In the genomic region with DNA sequence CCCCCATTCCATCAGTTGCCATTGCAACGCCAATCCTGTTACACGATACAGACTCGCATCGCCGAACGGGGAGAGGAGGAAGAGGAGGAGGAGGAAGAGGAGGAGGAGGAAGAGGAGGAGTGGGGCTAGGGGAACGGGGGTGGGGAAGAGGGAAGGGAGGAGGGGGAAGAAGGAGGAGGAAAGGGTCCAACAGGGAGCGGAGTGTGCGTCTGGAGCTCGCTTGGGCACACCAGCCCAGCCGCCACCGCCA, we compare ENCODE assay signal across 12 cellular contexts. TPM values are rescaled to one million over a fixed set of nuclear protein-coding genes. Genes with fewer than 3 reads are reported as not detected.
DNase-seq lines count a peak whose midpoint lies in the region; ATAC-seq and TF ChIP-seq lines count a peak whose summit lies in the region.
"Had no signal": no experiment of that assay in that cellular context is flagged by ENCODE, and none has a peak within 500 bp of the region (broad histone marks: within the 10 kb centered on the region; RNA-seq: fewer than 3 reads in every experiment).

No MANE protein-coding gene starts in this region.

- intact Hi-C loops in right cardiac atrium (cut with DNase I), result no loop called here
- intact Hi-C loops in Right ventricle myocardium inferior (cut with DNase I), result no loop called here

- H3K79me2 ChIP-seq in neural cell (replicated peaks; ENCODE audit: insufficient read depth, low read length), result no peaks in the 10 kb centered on the region

- DNase-seq in right cardiac atrium (no peak), Right ventricle myocardium inferior (ENCODE audit: missing footprints) (no peak), iPS-NIHi7 (ENCODE audit: extremely low spot score) (no peak), HUDEP-2 (lab: John Stamatoyannopoulos, UW; ENCODE audit: unreplicated experiment in 76 of 76) (no peak)
- DNase-seq: activated CD4-positive, alpha-beta T cell treated with anti-CD3 and anti-CD28 coated beads, Interleukin-2, amount 50 U/mL, for 48 hours; activated naive CD4-positive, alpha-beta T cell treated with Interleukin-2 at 50 U/mL for 16 hours; NCI-H524 treated with DMSO at 0.1 percent for 48 hours had no signal

- peak overlapping the region; percentile 24 for H3K4me3 ChIP-seq in right cardiac atrium (ENCODE audit: low read length)
- peak overlapping the region; percentile 59 for H3K4me3 ChIP-seq in ectodermal cell (ENCODE audit: insufficient read depth, low read depth, low read length)
- H3K4me3 ChIP-seq in neural cell (ENCODE audit: low read length), result peak overlapping the region; percentile 81
- H3K4me3 ChIP-seq: HAP-1 had no signal

- H3K4me1 ChIP-seq in right cardiac atrium (ENCODE audit: control insufficient read depth, insufficient read depth, low read length), result no peaks in the 10 kb centered on the region
- no peaks in the 10 kb centered on the region for H3K4me1 ChIP-seq in ectodermal cell (ENCODE audit: control insufficient read depth, insufficient read depth, low read length)
- H3K4me1 ChIP-seq: HAP-1 had no signal

- H3K36me3 ChIP-seq in ectodermal cell (ENCODE audit: control insufficient read depth, insufficient read depth, low read length) (no peaks in the 10 kb centered on the region), neural cell (ENCODE audit: insufficient read depth, low read length) (no peaks in the 10 kb centered on the region)
- H3K36me3 ChIP-seq: HAP-1 had no signal

- H3K27me3 ChIP-seq in right cardiac atrium (ENCODE audit: control insufficient read depth, insufficient read depth), result no peaks in the 10 kb centered on the region
- H3K27me3 ChIP-seq in ectodermal cell (ENCODE audit: control insufficient read depth, insufficient read depth, low read length, poor library complexity, severe bottlenecking), result peaks cover 63% of the 10 kb centered on the region
- H3K27me3 ChIP-seq in neural cell (ENCODE audit: insufficient read depth, low read depth, low read length), result peaks cover 11% of the 10 kb centered on the region

- peak overlapping the region; percentile 81 for H3K4me2 ChIP-seq in neural cell (ENCODE audit: low read length)

- peak overlapping the region; percentile 46 for H2AFZ ChIP-seq in neural cell (ENCODE audit: low read depth, low read length)

- no peaks in the 10 kb centered on the region for H3K9me2 ChIP-seq in neural cell (ENCODE audit: insufficient read depth, low read length)

- H4K20me1 ChIP-seq in neural cell (ENCODE audit: insufficient read depth), result no peaks in the 10 kb centered on the region

- 1% methylated on average over 12 of the region's 12 CpGs for WGBS in right cardiac atrium
- WGBS in ectodermal cell, 2 experiments, result 0% methylated on average over 11 to 12 of the region's 12 CpGs

- TF ChIP-seq CTCF in neural cell (IDR thresholded peaks at IDR 0.05; ENCODE audit: poor library complexity, severe bottlenecking), result no peak

- peak overlapping the region; percentile 75 for H3K9ac ChIP-seq in neural cell (ENCODE audit: low read length)

- no peak overlapping the region for H3K27ac ChIP-seq in right cardiac atrium (ENCODE audit: low read length)
- no peak overlapping the region for H3K27ac ChIP-seq in ectodermal cell (ENCODE audit: insufficient read depth, low read depth, low read length, poor library complexity, severe bottlenecking)
- H3K27ac ChIP-seq in neural cell (ENCODE audit: low read length), result peak overlapping the region; percentile 64

- TF ChIP-seq EP300 in neural cell (conservative IDR thresholded peaks at IDR 0.05; ENCODE audit: poor library complexity, severe bottlenecking), result no peak

- peaks cover 3% of the 10 kb centered on the region for H3F3A ChIP-seq in neural cell (ENCODE audit: insufficient read depth, low read length, poor library complexity, severe bottlenecking)

- TF ChIP-seq RAD21 in neural cell (conservative IDR thresholded peaks at IDR 0.05), result no peak

- no peaks in the 10 kb centered on the region for H3K9me3 ChIP-seq in right cardiac atrium (ENCODE audit: control insufficient read depth, low read length)
- no peaks in the 10 kb centered on the region for H3K9me3 ChIP-seq in ectodermal cell (ENCODE audit: control insufficient read depth, low read length)
- no peaks in the 10 kb centered on the region for H3K9me3 ChIP-seq in neural cell (ENCODE audit: low read length)
- H3K9me3 ChIP-seq: HAP-1 had no signal

- ATAC-seq in right cardiac atrium (no peak), Right ventricle myocardium inferior (no peak), GM18502 (IDR thresholded peaks at IDR 0.05; ENCODE audit: poor library complexity, unreplicated experiment) (no peak), GM21717 (IDR thresholded peaks at IDR 0.05; ENCODE audit: unreplicated experiment) (no peak)

TF ChIP-seq in neural cell, 6 proteins besides CTCF, POLR2A, EP300 and RAD21:
- TF ChIP-seq SMC3 (conservative IDR thresholded peaks at IDR 0.05; ENCODE audit: poor library complexity), result no peak
- TF ChIP-seq MXI1 (conservative IDR thresholded peaks at IDR 0.05; ENCODE audit: poor library complexity, severe bottlenecking), result no peak
- TF ChIP-seq REST (IDR thresholded peaks at IDR 0.05; ENCODE audit: borderline replicate concordance), result no peak
- no peak for TF ChIP-seq EZH2 (IDR thresholded peaks at IDR 0.05; ENCODE audit: borderline replicate concordance, insufficient read depth, low read length, poor library complexity, severe bottlenecking)
- TF ChIP-seq POLR2AphosphoS5 (IDR thresholded peaks at IDR 0.05), result no peak
- no peak for TF ChIP-seq TAF1 (IDR thresholded peaks at IDR 0.05; ENCODE audit: low read depth)

RNA-seq across cellular contexts. Expression of gene MDGA2, which starts 0.2 kb away (rescaled TPM):
- under 1 TPM in 1 of 4 donors, not detected in 3; 0.14 TPM for total RNA-seq in right cardiac atrium
- not detected for polyA plus RNA-seq in right cardiac atrium
- not detected for total RNA-seq in Right ventricle myocardium inferior
- polyA plus RNA-seq in ectodermal cell (2013, experiment 1 of 4), result 0.89 TPM
- 0.50 TPM for polyA plus RNA-seq in ectodermal cell (2013, experiment 2 of 4)
- polyA plus RNA-seq in ectodermal cell (2013, experiment 3 of 4), result 0.32 TPM
- polyA plus RNA-seq in ectodermal cell (2013, experiment 4 of 4), result 0.65 TPM
- polyA plus RNA-seq in neural cell, result 3.8 and 7.9 TPM in 2 replicates
- polyA minus RNA-seq in neural cell, result 25.8 and 33.2 TPM in 2 replicates

Comparison
In these comparisons a context has a peak if more than half of its experiments do, and no peak if none do; other contexts are left out.
1. H3K4me3 ChIP-seq: peak in every context shown above with its lines; median percentile 81 in neural cell; 59 in ectodermal cell; 24 in right cardiac atrium.